12 cellular contexts compared by ENCODE assay signal in the genomic region with DNA sequence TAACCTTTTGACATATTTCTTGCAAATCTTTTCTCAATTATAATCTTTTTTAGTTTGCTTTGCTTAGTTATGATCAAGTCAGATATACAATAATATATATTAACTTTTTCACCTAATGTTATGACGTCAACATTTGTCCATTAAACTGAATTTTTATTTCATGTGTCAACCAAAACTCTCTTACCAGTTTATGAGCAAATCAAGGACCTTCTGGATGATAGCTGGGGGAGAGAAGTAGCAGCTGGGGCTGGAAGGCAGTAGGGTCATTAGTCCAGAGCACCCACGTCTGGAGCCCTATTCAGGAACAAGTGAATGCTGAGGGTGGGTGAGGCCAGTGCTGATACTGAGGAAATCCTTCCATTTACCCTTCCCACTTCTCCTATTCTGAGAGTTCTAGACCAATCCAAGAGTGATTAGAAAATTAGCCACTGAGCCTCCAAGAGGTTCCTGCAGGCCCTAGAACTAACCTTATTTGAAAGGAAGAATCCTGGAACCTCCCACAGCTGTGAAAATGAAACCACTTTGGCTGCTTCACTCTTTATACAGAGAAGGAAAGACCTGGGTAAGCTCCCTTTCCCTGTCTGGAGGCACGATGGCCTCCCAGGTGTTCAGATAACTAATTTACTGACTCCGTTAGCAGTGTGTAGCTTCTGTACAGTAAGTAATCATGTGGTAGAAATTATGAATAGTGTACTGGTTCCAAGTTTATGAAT. TPM values are rescaled to one million over a fixed set of nuclear protein-coding genes. Genes with fewer than 3 reads are reported as not detected.
A peak's percentile ranks its signal among the peaks of the same experiment; 100 is the strongest.
DNase-seq lines count a peak whose midpoint lies in the region; ATAC-seq and TF ChIP-seq lines count a peak whose summit lies in the region.
"Had no signal": no experiment of that assay in that cellular context is flagged by ENCODE, and none has a peak within 500 bp of the region (broad histone marks: within the 10 kb centered on the region; RNA-seq: fewer than 3 reads in every experiment).

No MANE protein-coding gene starts in this region.

- ATAC-seq in upper lobe of right lung (peak; percentile 55), GM18517 (IDR thresholded peaks at IDR 0.05; ENCODE audit: unreplicated experiment) (no peak), natural killer cell (no peak), HG03039 (IDR thresholded peaks at IDR 0.05; ENCODE audit: unreplicated experiment) (no peak)

- H3K9me3 ChIP-seq in SJSA1 (replicated peaks) (no peaks in the 10 kb centered on the region), esophagus squamous epithelium (no peaks in the 10 kb centered on the region), muscle layer of duodenum (ENCODE audit: control insufficient read depth in 1 of 2, low read length in 2 of 2) (no peaks in the 10 kb centered on the region), upper lobe of right lung (no peaks in the 10 kb centered on the region)

- no peaks in the 10 kb centered on the region for H3K9me3 Mint-ChIP-seq in natural killer cell
- H3K9me3 Mint-ChIP-seq: naive B cell; T-helper 1 cell treated with Interleukin-12 subunit alpha and Interleukin-12 subunit beta and Interleukin-4 antibody, amounts not matched to agents 30 μg/mL and 1 μg/mL, for 36 hours had no signal

- H3K4me1 ChIP-seq in SJSA1 (replicated peaks) = peaks cover 79% of the 10 kb centered on the region
- H3K4me1 ChIP-seq in esophagus squamous epithelium = peaks cover 17 to 84% (median 58%) of the 10 kb centered on the region in 3 donors
- peaks cover 26 to 66% of the 10 kb centered on the region in 2 donors for H3K4me1 ChIP-seq in muscle layer of duodenum (ENCODE audit: control insufficient read depth in 1 of 2, insufficient read depth in 2 of 2, low read length in 2 of 2)
- peaks cover 33% of the 10 kb centered on the region for H3K4me1 ChIP-seq in upper lobe of right lung

- TF ChIP-seq CTCF in esophagus squamous epithelium (IDR thresholded peaks at IDR 0.05) (no peak), upper lobe of right lung (IDR thresholded peaks at IDR 0.05) (no peak), natural killer cell (IDR thresholded peaks at IDR 0.05) (no peak)

- H3K36me3 Mint-ChIP-seq in natural killer cell = no peaks in the 10 kb centered on the region
- H3K36me3 Mint-ChIP-seq: naive B cell had no signal

- intact Hi-C loops in esophagus squamous epithelium (cut with DNase I) (no loop called here), upper lobe of right lung (cut with DNase I) (no loop called here), natural killer cell (cut with micrococcal nuclease) (no loop called here)

- 0 out of 2 replicates have a peak, but pooled peaks cover 3% of the 10 kb centered on the region for H3K36me3 ChIP-seq in SJSA1
- no peaks in the 10 kb centered on the region for H3K36me3 ChIP-seq in esophagus squamous epithelium
- H3K36me3 ChIP-seq in muscle layer of duodenum (ENCODE audit: control insufficient read depth in 1 of 2, insufficient read depth in 2 of 2, low read length in 2 of 2) = no peaks in the 10 kb centered on the region
- no peaks in the 10 kb centered on the region for H3K36me3 ChIP-seq in upper lobe of right lung

- H3K27ac ChIP-seq in SJSA1 (peak overlapping the region; percentile 91), esophagus squamous epithelium (peak overlapping the region; percentile 61 to 83 (median 80)), muscle layer of duodenum (ENCODE audit: low read length) (peak overlapping the region; percentile 57), upper lobe of right lung (peak overlapping the region; percentile 70)

- no peak overlapping the region for H3K4me3 Mint-ChIP-seq in natural killer cell
- H3K4me3 Mint-ChIP-seq: naive B cell; T-helper 1 cell treated with Interleukin-12 subunit alpha and Interleukin-12 subunit beta and Interleukin-4 antibody, amounts not matched to agents 30 μg/mL and 1 μg/mL, for 36 hours had no signal

- no peak for TF ChIP-seq POLR2A in esophagus squamous epithelium (IDR thresholded peaks at IDR 0.05)

- no peaks in the 10 kb centered on the region for H3K4me1 Mint-ChIP-seq in natural killer cell
- H3K4me1 Mint-ChIP-seq: naive B cell had no signal

- H3K4me3 ChIP-seq in SJSA1 = no peak overlapping the region
- H3K4me3 ChIP-seq in esophagus squamous epithelium = no peak overlapping the region
- peak overlapping the region in 1 of 2 donors; percentile 12 for H3K4me3 ChIP-seq in muscle layer of duodenum (ENCODE audit: low read depth in 1 of 2, low read length in 2 of 2)
- H3K4me3 ChIP-seq in upper lobe of right lung = no peak overlapping the region

- 32 to 33% methylated on average over 4 of the region's 4 CpGs for WGBS in esophagus squamous epithelium, 2 donors

- DNase-seq in SJSA1 (ENCODE audit: low read depth in 1 of 2, low spot score in 2 of 2) (peak in 1 of 2 experiments; percentile 35), esophagus squamous epithelium (lab: John Stamatoyannopoulos, UW) (no peak), upper lobe of right lung (no peak), natural killer cell (no peak)
- DNase-seq: DMS79; naive B cell; NCI-H510A treated with DMSO at 0.1 percent for 48 hours; stimulated activated CD4-positive, alpha-beta T cell treated with anti-CD3 and anti-CD28 coated beads, Interleukin-2, amount 100 ng/mL, for 48 hours had no signal

- no peak overlapping the region for H3K27ac Mint-ChIP-seq in natural killer cell
- H3K27ac Mint-ChIP-seq: naive B cell; T-helper 1 cell treated with Interleukin-12 subunit alpha and Interleukin-12 subunit beta and Interleukin-4 antibody, amounts not matched to agents 30 μg/mL and 1 μg/mL, for 36 hours had no signal

- no peaks in the 10 kb centered on the region for H3K27me3 ChIP-seq in SJSA1 (replicated peaks)
- no peaks in the 10 kb centered on the region for H3K27me3 ChIP-seq in esophagus squamous epithelium
- no peaks in the 10 kb centered on the region for H3K27me3 ChIP-seq in muscle layer of duodenum (ENCODE audit: low read depth, low read length)
- no peaks in the 10 kb centered on the region for H3K27me3 ChIP-seq in upper lobe of right lung

- H3K27me3 Mint-ChIP-seq in natural killer cell (ENCODE audit: low read depth in 2 of 2) = no peaks in the 10 kb centered on the region
- H3K27me3 Mint-ChIP-seq: naive B cell had no signal

RNA-seq across cellular contexts. Expression of gene VILL, which starts 46.2 kb away (rescaled TPM):
- 0.13 and 0.16 TPM in 2 replicates for total RNA-seq in SJSA1 (2014; rRNA removed; shearing (Covaris generic))
- total RNA-seq in esophagus squamous epithelium (10 to 100 TPM in 1 of 4 donors, 1 to 10 TPM in 3; 5.5 to 13.0 (median 6.1) TPM), upper lobe of right lung (8.9 TPM), natural killer cell (10 to 100 TPM; 25.6 to 27.8 (median 26.9) TPM)
